ENCODE assay signal across 2 cellular contexts in the genomic region with DNA sequence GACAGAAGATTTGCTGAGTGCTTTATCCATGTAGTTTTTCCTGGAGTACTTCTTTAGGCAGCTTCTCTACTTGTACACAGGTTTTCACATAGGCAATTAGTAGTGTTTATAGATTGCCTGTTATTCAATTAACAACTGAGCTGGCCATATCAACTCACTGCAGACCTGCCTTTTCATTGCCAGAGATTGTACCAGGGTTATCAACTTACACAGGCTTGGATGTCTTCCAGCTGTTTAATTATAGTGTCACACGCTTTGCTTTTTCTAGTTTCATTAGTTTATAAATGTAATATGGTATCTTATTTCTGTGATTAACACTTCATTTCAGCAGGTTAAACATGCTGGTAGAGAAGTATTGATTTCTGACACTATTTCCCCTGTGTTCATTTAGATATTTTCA.
TF ChIP-seq lines count a peak whose summit lies in the region.

No MANE protein-coding gene starts in this region.

TF ChIP-seq in GM23338, 12 proteins besides CTCF, POLR2A, EP300 and RAD21 (continued from another document):
- no peak for TF ChIP-seq NANOG (IDR thresholded peaks at IDR 0.05; ENCODE audit: borderline replicate concordance)
- no peak for TF ChIP-seq ETS1 (IDR thresholded peaks at IDR 0.05)
- TF ChIP-seq CREB1 (CRISPR knock-in tag; IDR thresholded peaks at IDR 0.05; ENCODE audit: low read depth): no peak
- no peak for TF ChIP-seq ZNF114 (CRISPR knock-in tag; IDR thresholded peaks at IDR 0.05)
- no peak for TF ChIP-seq ZNF331 (CRISPR knock-in tag; IDR thresholded peaks at IDR 0.05; ENCODE audit: low read depth)

TF ChIP-seq in SK-N-SH, 30 proteins besides CTCF, POLR2A, EP300 and RAD21 (continued from another document):
- TF ChIP-seq, protein P1, sequence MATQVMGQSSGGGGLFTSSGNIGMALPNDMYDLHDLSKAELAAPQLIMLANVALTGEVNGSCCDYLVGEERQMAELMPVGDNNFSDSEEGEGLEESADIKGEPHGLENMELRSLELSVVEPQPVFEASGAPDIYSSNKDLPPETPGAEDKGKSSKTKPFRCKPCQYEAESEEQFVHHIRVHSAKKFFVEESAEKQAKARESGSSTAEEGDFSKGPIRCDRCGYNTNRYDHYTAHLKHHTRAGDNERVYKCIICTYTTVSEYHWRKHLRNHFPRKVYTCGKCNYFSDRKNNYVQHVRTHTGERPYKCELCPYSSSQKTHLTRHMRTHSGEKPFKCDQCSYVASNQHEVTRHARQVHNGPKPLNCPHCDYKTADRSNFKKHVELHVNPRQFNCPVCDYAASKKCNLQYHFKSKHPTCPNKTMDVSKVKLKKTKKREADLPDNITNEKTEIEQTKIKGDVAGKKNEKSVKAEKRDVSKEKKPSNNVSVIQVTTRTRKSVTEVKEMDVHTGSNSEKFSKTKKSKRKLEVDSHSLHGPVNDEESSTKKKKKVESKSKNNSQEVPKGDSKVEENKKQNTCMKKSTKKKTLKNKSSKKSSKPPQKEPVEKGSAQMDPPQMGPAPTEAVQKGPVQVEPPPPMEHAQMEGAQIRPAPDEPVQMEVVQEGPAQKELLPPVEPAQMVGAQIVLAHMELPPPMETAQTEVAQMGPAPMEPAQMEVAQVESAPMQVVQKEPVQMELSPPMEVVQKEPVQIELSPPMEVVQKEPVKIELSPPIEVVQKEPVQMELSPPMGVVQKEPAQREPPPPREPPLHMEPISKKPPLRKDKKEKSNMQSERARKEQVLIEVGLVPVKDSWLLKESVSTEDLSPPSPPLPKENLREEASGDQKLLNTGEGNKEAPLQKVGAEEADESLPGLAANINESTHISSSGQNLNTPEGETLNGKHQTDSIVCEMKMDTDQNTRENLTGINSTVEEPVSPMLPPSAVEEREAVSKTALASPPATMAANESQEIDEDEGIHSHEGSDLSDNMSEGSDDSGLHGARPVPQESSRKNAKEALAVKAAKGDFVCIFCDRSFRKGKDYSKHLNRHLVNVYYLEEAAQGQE (IDR thresholded peaks at IDR 0.05; ENCODE audit: low read depth, low read length): no peak
- no peak for TF ChIP-seq USF2 (IDR thresholded peaks at IDR 0.05; ENCODE audit: borderline replicate concordance, low read depth, low read length)
- no peak for TF ChIP-seq GATA2 (CRISPR knock-in tag; IDR thresholded peaks at IDR 0.05)
- TF ChIP-seq EZH2phosphoT487 (IDR thresholded peaks at IDR 0.05; ENCODE audit: borderline replicate concordance, low read depth): no peak
- no peak for TF ChIP-seq NFIC (IDR thresholded peaks at IDR 0.05; ENCODE audit: borderline replicate concordance)
- no peak for TF ChIP-seq CHD2 (IDR thresholded peaks at IDR 0.05; ENCODE audit: low read length, partially characterized antibody)
- TF ChIP-seq, protein P2, sequence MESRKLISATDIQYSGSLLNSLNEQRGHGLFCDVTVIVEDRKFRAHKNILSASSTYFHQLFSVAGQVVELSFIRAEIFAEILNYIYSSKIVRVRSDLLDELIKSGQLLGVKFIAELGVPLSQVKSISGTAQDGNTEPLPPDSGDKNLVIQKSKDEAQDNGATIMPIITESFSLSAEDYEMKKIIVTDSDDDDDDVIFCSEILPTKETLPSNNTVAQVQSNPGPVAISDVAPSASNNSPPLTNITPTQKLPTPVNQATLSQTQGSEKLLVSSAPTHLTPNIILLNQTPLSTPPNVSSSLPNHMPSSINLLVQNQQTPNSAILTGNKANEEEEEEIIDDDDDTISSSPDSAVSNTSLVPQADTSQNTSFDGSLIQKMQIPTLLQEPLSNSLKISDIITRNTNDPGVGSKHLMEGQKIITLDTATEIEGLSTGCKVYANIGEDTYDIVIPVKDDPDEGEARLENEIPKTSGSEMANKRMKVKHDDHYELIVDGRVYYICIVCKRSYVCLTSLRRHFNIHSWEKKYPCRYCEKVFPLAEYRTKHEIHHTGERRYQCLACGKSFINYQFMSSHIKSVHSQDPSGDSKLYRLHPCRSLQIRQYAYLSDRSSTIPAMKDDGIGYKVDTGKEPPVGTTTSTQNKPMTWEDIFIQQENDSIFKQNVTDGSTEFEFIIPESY (IDR thresholded peaks at IDR 0.05; ENCODE audit: borderline replicate concordance, low read depth): no peak
- TF ChIP-seq MEF2A (IDR thresholded peaks at IDR 0.05; ENCODE audit: borderline replicate concordance, low read depth): no peak
- TF ChIP-seq POLR2AphosphoS5 (IDR thresholded peaks at IDR 0.05; ENCODE audit: low read depth, low read length): no peak
- no peak for TF ChIP-seq TCF12 (IDR thresholded peaks at IDR 0.05)
- TF ChIP-seq RCOR1 (IDR thresholded peaks at IDR 0.05; ENCODE audit: low read length): no peak
- TF ChIP-seq FOSL2 (IDR thresholded peaks at IDR 0.05; ENCODE audit: borderline replicate concordance, low read depth): no peak
